ENCODE assay signal across 10 cellular contexts in the genomic region with DNA sequence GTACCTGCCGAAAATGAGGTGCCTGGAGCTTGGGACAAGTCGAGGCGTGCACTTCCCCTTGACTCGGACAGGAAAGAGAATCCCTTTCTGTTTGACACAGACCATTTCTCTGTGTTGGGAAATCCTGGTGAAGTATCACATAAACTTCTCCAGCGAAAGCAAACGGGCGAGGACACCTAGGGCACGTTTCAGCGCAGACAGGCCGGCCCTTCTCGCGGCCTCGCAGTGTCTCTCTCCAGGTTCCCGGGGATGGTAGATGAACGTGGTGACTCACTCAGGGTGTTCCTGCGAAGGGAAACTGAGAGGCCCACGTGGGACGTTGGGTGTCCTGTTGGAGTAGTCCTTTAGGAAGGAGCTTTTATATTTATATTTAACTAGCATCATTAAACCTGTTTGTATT. TPM values are rescaled to one million over a fixed set of nuclear protein-coding genes. Genes with fewer than 3 reads are reported as not detected.
DNase-seq lines count a peak whose midpoint lies in the region; ATAC-seq, FAIRE-seq and TF ChIP-seq lines count a peak whose summit lies in the region.
"Had no signal": no experiment of that assay in that cellular context is flagged by ENCODE, and none has a peak within 500 bp of the region (broad histone marks: within the 10 kb centered on the region; RNA-seq: fewer than 3 reads in every experiment).

No MANE protein-coding gene starts in this region.

- no peak for TF ChIP-seq CTCF in Panc1 (IDR thresholded peaks at IDR 0.05)
- TF ChIP-seq CTCF in fibroblast of lung (conservative IDR thresholded peaks at IDR 0.05 in 1 of 2, IDR thresholded peaks at IDR 0.05 in 1 of 2; ENCODE audit: low read depth in 1 of 2, low read length in 2 of 2) = no peak
- no peak for TF ChIP-seq CTCF in prostate gland (IDR thresholded peaks at IDR 0.05)

- no peaks in the 10 kb centered on the region for H3K27me3 ChIP-seq in Panc1 (ENCODE audit: control insufficient read depth, insufficient read depth, low read length)
- no peaks in the 10 kb centered on the region for H3K27me3 ChIP-seq in fibroblast of lung (ENCODE audit: control insufficient read depth, insufficient read depth, low read length)
- H3K27me3 ChIP-seq in prostate gland (replicated peaks; ENCODE audit: insufficient read depth) = no peaks in the 10 kb centered on the region
- H3K27me3 ChIP-seq in small intestine (ENCODE audit: control insufficient read depth in 2 of 2, insufficient read depth in 2 of 2, low read length in 2 of 2) = no peaks in the 10 kb centered on the region

- no peaks in the 10 kb centered on the region for H3K9me3 ChIP-seq in Panc1 (ENCODE audit: control insufficient read depth, insufficient read depth, low read depth, low read length)
- no peaks in the 10 kb centered on the region for H3K9me3 ChIP-seq in fibroblast of lung (ENCODE audit: control insufficient read depth, insufficient read depth, low read depth, low read length)
- no peaks in the 10 kb centered on the region for H3K9me3 ChIP-seq in prostate gland
- H3K9me3 ChIP-seq in small intestine (ENCODE audit: control insufficient read depth, low read depth) = no peaks in the 10 kb centered on the region

- no peak for FAIRE-seq in small intestine (lab: Jason Lieb, UNC)

- in situ Hi-C loops in Panc1 (cut with HindIII; ENCODE audit: low pct_unique_long_range_greater_than_20kb, low sequenced_read_pairs) = no loop called here

- H2AFZ ChIP-seq in fibroblast of lung (ENCODE audit: low read length) = no peak overlapping the region

- POLR2A ChIA-PET in Panc1 (lab: Charles Lee) = interaction anchor here (0.5 to 0.6 kb wide), 2 partner anchors 129 to 173 kb away, joined by 4 to 7 read pairs; no protein-coding TSS in a partner anchor

- H3K4me3 ChIP-seq in Panc1 (ENCODE audit: low read depth in 2 of 2, low read length in 2 of 2) = no peak overlapping the region
- no peak overlapping the region for H3K4me3 ChIP-seq in fibroblast of lung (replicated peaks in 1 of 4; ENCODE audit: control extremely low read depth in 1 of 4, insufficient read depth in 1 of 4, low read depth in 3 of 4, low read length in 4 of 4)
- H3K4me3 ChIP-seq in prostate gland = no peak overlapping the region
- H3K4me3 ChIP-seq in small intestine (ENCODE audit: low read depth in 1 of 2, low read length in 2 of 2) = no peak overlapping the region

- 23% methylated on average over 18 of the region's 18 CpGs for WGBS in prostate gland
- 65 to 84% (median 82%) methylated on average over 18 of the region's 18 CpGs for WGBS in small intestine, 3 donors

- H3K36me3 ChIP-seq in Panc1 (ENCODE audit: control insufficient read depth, insufficient read depth, low read length) (no peaks in the 10 kb centered on the region), fibroblast of lung (ENCODE audit: control insufficient read depth, insufficient read depth, low read length) (no peaks in the 10 kb centered on the region), prostate gland (no peaks in the 10 kb centered on the region), small intestine (ENCODE audit: control insufficient read depth in 2 of 2, insufficient read depth in 2 of 2, low read length in 2 of 2) (no peaks in the 10 kb centered on the region)

- TF ChIP-seq POLR2A in prostate gland (IDR thresholded peaks at IDR 0.05) = no peak

- H3K4me1 ChIP-seq in Panc1 (ENCODE audit: control insufficient read depth, insufficient read depth, low read length) = no peaks in the 10 kb centered on the region
- H3K4me1 ChIP-seq in fibroblast of lung (ENCODE audit: control insufficient read depth, extremely low read depth, insufficient read depth, low read length) = peaks cover 3% of the 10 kb centered on the region
- peaks cover 17% of the 10 kb centered on the region for H3K4me1 ChIP-seq in prostate gland (replicated peaks)
- H3K4me1 ChIP-seq in small intestine (ENCODE audit: control insufficient read depth in 2 of 2, insufficient read depth in 1 of 2, low read depth in 1 of 2, low read length in 1 of 2) = peaks cover 0 to under 1% of the 10 kb centered on the region in 2 donors

- TSS peak; percentile 22 for BruUV-seq in Panc1 (replicated peaks; lab: Mats Ljungman, UMichigan)

- H3K79me2 ChIP-seq in fibroblast of lung (ENCODE audit: control insufficient read depth, insufficient read depth, low read length) = no peaks in the 10 kb centered on the region

- H4K20me1 ChIP-seq in fibroblast of lung (ENCODE audit: control insufficient read depth, extremely low read depth, insufficient read depth, low read length) = no peaks in the 10 kb centered on the region

- no peak overlapping the region for H3K4me2 ChIP-seq in fibroblast of lung (ENCODE audit: extremely low read depth, insufficient read depth, low read length)

- intact Hi-C loops in Panc1 (cut with micrococcal nuclease; ENCODE audit: unreplicated experiment) (no loop called here), prostate gland (cut with DNase I) (no loop called here)

- peak overlapping the region; percentile 13 for H3K9ac ChIP-seq in fibroblast of lung (ENCODE audit: insufficient read depth, low read length)

- H3K27ac ChIP-seq in Panc1 (ENCODE audit: low read length) (no peak overlapping the region), fibroblast of lung (ENCODE audit: insufficient read depth, low read length) (peak overlapping the region; percentile 5), prostate gland (peak overlapping the region; percentile 80), small intestine (ENCODE audit: low read depth in 1 of 2, low read length in 1 of 2) (peak overlapping the region in 1 of 2 donors; percentile 12)

- CTCF ChIA-PET in Panc1 (lab: Charles Lee) = interaction anchor here (0.9 kb wide), 1 partner anchor 9 kb away, joined by 3 read pairs; no protein-coding TSS in a partner anchor

- no peak for ATAC-seq in Panc1

- DNase-seq in ELR (ENCODE audit: low read depth) (peak; percentile 14), Panc1 (ENCODE audit: low read depth, low spot score) (no peak), fibroblast of lung (ENCODE audit: low read depth in 2 of 2) (peak; percentile 37 to 39), prostate gland (ENCODE audit: low spot score) (peak; percentile 81), SIG-M5 (lab: John Stamatoyannopoulos, UW) (no peak), Kasumi-1 (lab: John Stamatoyannopoulos, UW) (no peak), small intestine (no peak)
- DNase-seq in stimulated activated CD4-positive, alpha-beta T cell treated with anti-CD3 and anti-CD28 coated beads, Interleukin-4, amount 100 ng/mL, for 24 hours = no peak

RNA-seq across cellular contexts. Expression of a gene that starts 36.3 kb away (rescaled TPM):
- total RNA-seq in Panc1 (2021; ENCODE audit: unreplicated experiment) (not detected), fibroblast of lung (not detected in 2 replicates), prostate gland (10 to 100 TPM in 1 of 2 donors, 1 to 10 TPM in 1; 7.0 to 10.3 TPM)
- not detected for polyA plus RNA-seq in Panc1 (2012; ENCODE audit: insufficient read length)
- polyA plus RNA-seq in fibroblast of lung (not detected in 2 replicates), small intestine (under 1 TPM in 2 of 3 donors, not detected in 1; 0.04 to 0.27 TPM)
- 0.02 TPM in 1 of 2 replicates, not detected in the other for polyA plus RNA-seq in fibroblast of lung (2012)
- polyA minus RNA-seq in fibroblast of lung (ENCODE audit: low replicate concordance) = not detected in 2 replicates
- total RNA-seq: HT1080, subcutaneous adipose tissue had no signal

Comparison
In these comparisons a context has a peak if more than half of its experiments do, and no peak if none do; other contexts are left out.
1. DNase-seq: peak in ELR (single experiment), fibroblast of lung (2 of 2) and prostate gland (single experiment); none in Panc1 (single experiment), SIG-M5 (single experiment), Kasumi-1 (0 of 2), stimulated activated CD4-positive, alpha-beta T cell treated with anti-CD3 and anti-CD28 coated beads, Interleukin-4, amount 100 ng/mL, for 24 hours (single experiment) and small intestine (single experiment).